ENCODE assay signal across 30 cellular contexts in genomic region chr20:61674688-61675087, GRCh38.
"Had no signal": no experiment of that assay in that cellular context is flagged by ENCODE, and none has a peak within 500 bp of the region (broad histone marks: within the 10 kb centered on the region; RNA-seq: fewer than 3 reads in every experiment).

No MANE protein-coding gene starts in this region.

- H3K9me3 Mint-ChIP-seq: activated B cell treated with CpG ODN at 0.5 μM for 24 hours; activated CD8-positive, alpha-beta T cell treated with anti-CD3 and anti-CD28 coated beads for 36 hours; activated naive CD4-positive, alpha-beta T cell treated with anti-CD3 and anti-CD28 coated beads for 36 hours; activated naive CD4-positive, alpha-beta T cell treated with anti-CD3 and anti-CD28 coated beads, Interleukin-2, amount 50 U/mL, for 24 hours; activated naive CD8-positive, alpha-beta T cell treated with anti-CD3 and anti-CD28 coated beads for 36 hours; activated naive CD8-positive, alpha-beta T cell treated with anti-CD3 and anti-CD28 coated beads, Interleukin-2, amount 50 U/mL, for 24 hours; activated T-helper 1 cell treated with anti-CD3 and anti-CD28 coated beads, Interleukin-12 subunit alpha, Interleukin-12 subunit beta, Interleukin-2, Interleukin-4 antibody, amounts not matched to agents 30 ng/mL and 10 ng/mL and 1 ng/mL, durations not matched to agents 14 hours and 24 hours and 36 hours; activated T-helper 2 cell treated with anti-CD3 and anti-CD28 coated beads, Interferon-gamma antibody, Interleukin-2, Interleukin-4, amounts not matched to agents 10 μg/mL and 5 μg/mL and 100 μg/mL, durations not matched to agents 14 hours and 24 hours and 36 hours; T-helper 2 cell treated with Interferon-gamma antibody and Interleukin-4, amounts not matched to agents 5 μg/mL and 100 μg/mL, for 36 hours had no signal

- H3K27me3 Mint-ChIP-seq: activated B cell treated with CpG ODN at 0.5 μM for 24 hours; activated CD8-positive, alpha-beta T cell treated with anti-CD3 and anti-CD28 coated beads for 36 hours; activated naive CD4-positive, alpha-beta T cell treated with anti-CD3 and anti-CD28 coated beads, Interleukin-2, amount 50 U/mL, for 24 hours; activated naive CD8-positive, alpha-beta T cell treated with anti-CD3 and anti-CD28 coated beads for 36 hours; activated naive CD8-positive, alpha-beta T cell treated with anti-CD3 and anti-CD28 coated beads, Interleukin-2, amount 50 U/mL, for 24 hours had no signal

- DNase-seq: activated B cell treated with CpG ODN at 0.5 μM for 24 hours; activated CD4-positive, alpha-beta T cell treated with anti-CD3 and anti-CD28 coated beads for 48 hours; activated CD4-positive, alpha-beta T cell treated with anti-CD3 and anti-CD28 coated beads, Interleukin-2, amount 50 U/mL, for 1 hour; activated CD4-positive, alpha-beta T cell treated with anti-CD3 and anti-CD28 coated beads, Interleukin-2, amount 50 U/mL, for 48 hours; activated CD8-positive, alpha-beta memory T cell treated with anti-CD3 and anti-CD28 coated beads for 24 hours; activated CD8-positive, alpha-beta T cell treated with anti-CD3 and anti-CD28 coated beads for 36 hours; activated effector memory CD4-positive, alpha-beta T cell treated with anti-CD3 and anti-CD28 coated beads, Interleukin-2, amount 50 U/mL, for 16 hours; activated naive CD4-positive, alpha-beta T cell treated with anti-CD3 and anti-CD28 coated beads for 36 hours; activated naive CD8-positive, alpha-beta T cell treated with anti-CD3 and anti-CD28 coated beads for 36 hours; activated naive CD8-positive, alpha-beta T cell treated with anti-CD3 and anti-CD28 coated beads, Interleukin-2, amount 50 U/mL, for 24 hours; activated T-cell treated with anti-CD3 and anti-CD28 coated beads, Interleukin-2, amount 50 U/mL, for 48 hours; adrenal gland; amygdala; body of pancreas; caudate nucleus; cortex of kidney; dermis blood vessel endothelial cell; effector CD4-positive, alpha-beta T cell; effector memory CD8-positive, alpha-beta T cell; erythroblast; foreskin keratinocyte; gastrocnemius medialis; glutamatergic neuron; heart left ventricle; T1000; WERI-Rb-1 had no signal

- H3K27ac Mint-ChIP-seq: activated B cell treated with CpG ODN at 0.5 μM for 24 hours; activated CD8-positive, alpha-beta T cell treated with anti-CD3 and anti-CD28 coated beads for 36 hours; activated naive CD4-positive, alpha-beta T cell treated with anti-CD3 and anti-CD28 coated beads for 36 hours; activated naive CD4-positive, alpha-beta T cell treated with anti-CD3 and anti-CD28 coated beads, Interleukin-2, amount 50 U/mL, for 24 hours; activated naive CD8-positive, alpha-beta T cell treated with anti-CD3 and anti-CD28 coated beads for 36 hours; activated naive CD8-positive, alpha-beta T cell treated with anti-CD3 and anti-CD28 coated beads, Interleukin-2, amount 50 U/mL, for 24 hours; activated T-helper 1 cell treated with anti-CD3 and anti-CD28 coated beads, Interleukin-12 subunit alpha, Interleukin-12 subunit beta, Interleukin-2, Interleukin-4 antibody, amounts not matched to agents 30 ng/mL and 10 ng/mL and 1 ng/mL, durations not matched to agents 14 hours and 24 hours and 36 hours; activated T-helper 2 cell treated with anti-CD3 and anti-CD28 coated beads, Interferon-gamma antibody, Interleukin-2, Interleukin-4, amounts not matched to agents 10 μg/mL and 5 μg/mL and 100 μg/mL, durations not matched to agents 14 hours and 24 hours and 36 hours; effector memory CD8-positive, alpha-beta T cell; T-helper 2 cell treated with Interferon-gamma antibody and Interleukin-4, amounts not matched to agents 5 μg/mL and 100 μg/mL, for 36 hours had no signal

- H3K4me1 Mint-ChIP-seq: activated B cell treated with CpG ODN at 0.5 μM for 24 hours; activated naive CD4-positive, alpha-beta T cell treated with anti-CD3 and anti-CD28 coated beads, Interleukin-2, amount 50 U/mL, for 24 hours; activated naive CD8-positive, alpha-beta T cell treated with anti-CD3 and anti-CD28 coated beads for 36 hours; activated naive CD8-positive, alpha-beta T cell treated with anti-CD3 and anti-CD28 coated beads, Interleukin-2, amount 50 U/mL, for 24 hours had no signal

- H3K36me3 Mint-ChIP-seq: activated naive CD4-positive, alpha-beta T cell treated with anti-CD3 and anti-CD28 coated beads, Interleukin-2, amount 50 U/mL, for 24 hours; activated naive CD8-positive, alpha-beta T cell treated with anti-CD3 and anti-CD28 coated beads for 36 hours had no signal

- H3K4me3 Mint-ChIP-seq: activated B cell treated with CpG ODN at 0.5 μM for 24 hours; activated CD8-positive, alpha-beta T cell treated with anti-CD3 and anti-CD28 coated beads for 36 hours; activated naive CD4-positive, alpha-beta T cell treated with anti-CD3 and anti-CD28 coated beads for 36 hours; activated naive CD4-positive, alpha-beta T cell treated with anti-CD3 and anti-CD28 coated beads, Interleukin-2, amount 50 U/mL, for 24 hours; activated naive CD8-positive, alpha-beta T cell treated with anti-CD3 and anti-CD28 coated beads for 36 hours; activated naive CD8-positive, alpha-beta T cell treated with anti-CD3 and anti-CD28 coated beads, Interleukin-2, amount 50 U/mL, for 24 hours; activated T-helper 1 cell treated with anti-CD3 and anti-CD28 coated beads, Interleukin-12 subunit alpha, Interleukin-12 subunit beta, Interleukin-2, Interleukin-4 antibody, amounts not matched to agents 30 ng/mL and 10 ng/mL and 1 ng/mL, durations not matched to agents 14 hours and 24 hours and 36 hours; effector memory CD8-positive, alpha-beta T cell; T-helper 2 cell treated with Interferon-gamma antibody and Interleukin-4, amounts not matched to agents 5 μg/mL and 100 μg/mL, for 36 hours had no signal
